In the genomic region with DNA sequence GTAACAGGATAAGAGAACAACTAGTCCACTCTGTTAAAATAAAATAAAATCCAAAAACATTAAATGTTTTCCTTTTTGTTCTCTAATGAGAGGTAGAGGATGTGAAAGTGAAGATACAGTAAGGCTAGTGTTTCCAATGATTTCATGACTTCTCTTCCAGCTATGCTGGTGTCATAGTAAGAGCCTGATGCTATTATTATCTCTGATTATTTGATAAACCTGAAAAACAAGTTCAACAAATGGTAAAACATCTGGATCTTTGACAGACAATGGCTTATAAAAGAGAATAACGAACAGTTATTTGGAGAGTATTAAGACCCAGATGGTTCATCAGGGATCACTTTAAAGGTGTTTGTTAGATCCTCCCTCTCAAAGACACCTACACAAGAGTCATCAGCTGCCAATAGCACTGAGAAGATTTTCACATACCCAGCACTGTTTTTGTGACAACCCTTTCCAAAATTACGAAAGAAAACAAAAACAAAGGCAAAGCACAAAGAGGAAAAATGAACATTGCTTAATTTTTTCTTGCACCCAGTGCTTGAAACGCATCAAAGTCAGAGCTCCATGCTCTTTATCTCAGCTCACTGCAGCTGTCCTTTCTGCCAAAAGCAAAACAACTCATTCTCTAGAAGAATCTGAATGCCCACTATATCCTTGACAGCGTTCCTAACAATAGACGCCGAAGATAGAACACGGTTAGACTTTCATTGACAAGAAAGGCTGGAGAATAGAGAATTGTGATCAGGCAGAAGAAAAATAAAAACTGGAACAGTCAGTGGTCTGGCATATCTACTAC, we compare ENCODE assay signal across 3 cellular contexts.
TF ChIP-seq lines count a peak whose summit lies in the region.

No MANE protein-coding gene starts in this region.

TF ChIP-seq in IMR-90, 13 proteins besides CTCF, POLR2A, EP300 and RAD21:
- no peak for TF ChIP-seq SMC3 (IDR thresholded peaks at IDR 0.05; ENCODE audit: low read depth, low read length)
- no peak for TF ChIP-seq NFE2L2 (IDR thresholded peaks at IDR 0.05; ENCODE audit: low read depth, low read length)
- no peak for TF ChIP-seq RFX5 (IDR thresholded peaks at IDR 0.05; ENCODE audit: low read depth, low read length)
- no peak for TF ChIP-seq RCOR1 (IDR thresholded peaks at IDR 0.05; ENCODE audit: insufficient replicate concordance, low read length)
- no peak for TF ChIP-seq MAFK (IDR thresholded peaks at IDR 0.05; ENCODE audit: low read depth, low read length)
- TF ChIP-seq MAZ (IDR thresholded peaks at IDR 0.05; ENCODE audit: borderline replicate concordance, low read depth, low read length), result no peak
- no peak for TF ChIP-seq FOS (IDR thresholded peaks at IDR 0.05; ENCODE audit: low read depth, low read length)
- TF ChIP-seq, protein P1, sequence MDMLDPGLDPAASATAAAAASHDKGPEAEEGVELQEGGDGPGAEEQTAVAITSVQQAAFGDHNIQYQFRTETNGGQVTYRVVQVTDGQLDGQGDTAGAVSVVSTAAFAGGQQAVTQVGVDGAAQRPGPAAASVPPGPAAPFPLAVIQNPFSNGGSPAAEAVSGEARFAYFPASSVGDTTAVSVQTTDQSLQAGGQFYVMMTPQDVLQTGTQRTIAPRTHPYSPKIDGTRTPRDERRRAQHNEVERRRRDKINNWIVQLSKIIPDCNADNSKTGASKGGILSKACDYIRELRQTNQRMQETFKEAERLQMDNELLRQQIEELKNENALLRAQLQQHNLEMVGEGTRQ (IDR thresholded peaks at IDR 0.05; ENCODE audit: low read depth, low read length), result no peak
- no peak for TF ChIP-seq MXI1 (IDR thresholded peaks at IDR 0.05; ENCODE audit: borderline replicate concordance, low read depth, low read length)
- no peak for TF ChIP-seq CEBPB (IDR thresholded peaks at IDR 0.05; ENCODE audit: low read depth, low read length)
- TF ChIP-seq, protein P2, sequence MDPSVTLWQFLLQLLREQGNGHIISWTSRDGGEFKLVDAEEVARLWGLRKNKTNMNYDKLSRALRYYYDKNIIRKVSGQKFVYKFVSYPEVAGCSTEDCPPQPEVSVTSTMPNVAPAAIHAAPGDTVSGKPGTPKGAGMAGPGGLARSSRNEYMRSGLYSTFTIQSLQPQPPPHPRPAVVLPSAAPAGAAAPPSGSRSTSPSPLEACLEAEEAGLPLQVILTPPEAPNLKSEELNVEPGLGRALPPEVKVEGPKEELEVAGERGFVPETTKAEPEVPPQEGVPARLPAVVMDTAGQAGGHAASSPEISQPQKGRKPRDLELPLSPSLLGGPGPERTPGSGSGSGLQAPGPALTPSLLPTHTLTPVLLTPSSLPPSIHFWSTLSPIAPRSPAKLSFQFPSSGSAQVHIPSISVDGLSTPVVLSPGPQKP (IDR thresholded peaks at IDR 0.05; ENCODE audit: borderline replicate concordance, low read depth, low read length), result no peak

TF ChIP-seq in WTC11, 78 proteins besides CTCF, POLR2A, EP300 and RAD21:
- TF ChIP-seq NR1H2 (CRISPR knock-in tag; IDR thresholded peaks at IDR 0.05) (no peak), OVOL2 (CRISPR knock-in tag; IDR thresholded peaks at IDR 0.05; ENCODE audit: borderline replicate concordance) (no peak), MYBL2 (CRISPR knock-in tag; IDR thresholded peaks at IDR 0.05) (no peak), SMAD4 (CRISPR knock-in tag; IDR thresholded peaks at IDR 0.05) (no peak), SOX15 (CRISPR knock-in tag; IDR thresholded peaks at IDR 0.05) (no peak)
- TF ChIP-seq, protein P3, sequence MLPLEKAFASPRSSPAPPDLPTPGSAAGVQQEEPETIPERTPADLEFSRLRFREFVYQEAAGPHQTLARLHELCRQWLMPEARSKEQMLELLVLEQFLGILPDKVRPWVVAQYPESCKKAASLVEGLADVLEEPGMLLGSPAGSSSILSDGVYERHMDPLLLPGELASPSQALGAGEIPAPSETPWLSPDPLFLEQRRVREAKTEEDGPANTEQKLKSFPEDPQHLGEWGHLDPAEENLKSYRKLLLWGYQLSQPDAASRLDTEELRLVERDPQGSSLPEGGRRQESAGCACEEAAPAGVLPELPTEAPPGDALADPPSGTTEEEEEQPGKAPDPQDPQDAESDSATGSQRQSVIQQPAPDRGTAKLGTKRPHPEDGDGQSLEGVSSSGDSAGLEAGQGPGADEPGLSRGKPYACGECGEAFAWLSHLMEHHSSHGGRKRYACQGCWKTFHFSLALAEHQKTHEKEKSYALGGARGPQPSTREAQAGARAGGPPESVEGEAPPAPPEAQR (CRISPR knock-in tag; IDR thresholded peaks at IDR 0.05), result no peak
- TF ChIP-seq, protein P4, sequence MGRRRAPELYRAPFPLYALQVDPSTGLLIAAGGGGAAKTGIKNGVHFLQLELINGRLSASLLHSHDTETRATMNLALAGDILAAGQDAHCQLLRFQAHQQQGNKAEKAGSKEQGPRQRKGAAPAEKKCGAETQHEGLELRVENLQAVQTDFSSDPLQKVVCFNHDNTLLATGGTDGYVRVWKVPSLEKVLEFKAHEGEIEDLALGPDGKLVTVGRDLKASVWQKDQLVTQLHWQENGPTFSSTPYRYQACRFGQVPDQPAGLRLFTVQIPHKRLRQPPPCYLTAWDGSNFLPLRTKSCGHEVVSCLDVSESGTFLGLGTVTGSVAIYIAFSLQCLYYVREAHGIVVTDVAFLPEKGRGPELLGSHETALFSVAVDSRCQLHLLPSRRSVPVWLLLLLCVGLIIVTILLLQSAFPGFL (CRISPR knock-in tag; IDR thresholded peaks at IDR 0.05; ENCODE audit: borderline replicate concordance), result no peak

TF ChIP-seq in SK-N-SH treated with all-trans-retinoic acid at 6 μM for 48 hours, 23 proteins besides CTCF, POLR2A, EP300 and RAD21:
- no peak for TF ChIP-seq ZNF8 (CRISPR knock-in tag; IDR thresholded peaks at IDR 0.05)
- no peak for TF ChIP-seq ZFP30 (CRISPR knock-in tag; IDR thresholded peaks at IDR 0.05)
- no peak for TF ChIP-seq RARB (CRISPR knock-in tag; IDR thresholded peaks at IDR 0.05)
- no peak for TF ChIP-seq ARNTL (CRISPR knock-in tag; IDR thresholded peaks at IDR 0.05; ENCODE audit: borderline replicate concordance, low read depth)
- TF ChIP-seq, protein P5, sequence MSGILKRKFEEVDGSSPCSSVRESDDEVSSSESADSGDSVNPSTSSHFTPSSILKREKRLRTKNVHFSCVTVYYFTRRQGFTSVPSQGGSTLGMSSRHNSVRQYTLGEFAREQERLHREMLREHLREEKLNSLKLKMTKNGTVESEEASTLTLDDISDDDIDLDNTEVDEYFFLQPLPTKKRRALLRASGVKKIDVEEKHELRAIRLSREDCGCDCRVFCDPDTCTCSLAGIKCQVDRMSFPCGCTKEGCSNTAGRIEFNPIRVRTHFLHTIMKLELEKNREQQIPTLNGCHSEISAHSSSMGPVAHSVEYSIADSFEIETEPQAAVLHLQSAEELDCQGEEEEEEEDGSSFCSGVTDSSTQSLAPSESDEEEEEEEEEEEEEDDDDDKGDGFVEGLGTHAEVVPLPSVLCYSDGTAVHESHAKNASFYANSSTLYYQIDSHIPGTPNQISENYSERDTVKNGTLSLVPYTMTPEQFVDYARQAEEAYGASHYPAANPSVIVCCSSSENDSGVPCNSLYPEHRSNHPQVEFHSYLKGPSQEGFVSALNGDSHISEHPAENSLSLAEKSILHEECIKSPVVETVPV (CRISPR knock-in tag; IDR thresholded peaks at IDR 0.05), result no peak
- no peak for TF ChIP-seq BACH2 (CRISPR knock-in tag; IDR thresholded peaks at IDR 0.05; ENCODE audit: borderline replicate concordance)
- no peak for TF ChIP-seq ESRRG (CRISPR knock-in tag; IDR thresholded peaks at IDR 0.05)
- TF ChIP-seq OSR1 (CRISPR knock-in tag; IDR thresholded peaks at IDR 0.05), result no peak
- TF ChIP-seq ISL1 (CRISPR knock-in tag; IDR thresholded peaks at IDR 0.05), result no peak
- TF ChIP-seq TOX (CRISPR knock-in tag; IDR thresholded peaks at IDR 0.05; ENCODE audit: borderline replicate concordance), result no peak
- TF ChIP-seq, protein P6, sequence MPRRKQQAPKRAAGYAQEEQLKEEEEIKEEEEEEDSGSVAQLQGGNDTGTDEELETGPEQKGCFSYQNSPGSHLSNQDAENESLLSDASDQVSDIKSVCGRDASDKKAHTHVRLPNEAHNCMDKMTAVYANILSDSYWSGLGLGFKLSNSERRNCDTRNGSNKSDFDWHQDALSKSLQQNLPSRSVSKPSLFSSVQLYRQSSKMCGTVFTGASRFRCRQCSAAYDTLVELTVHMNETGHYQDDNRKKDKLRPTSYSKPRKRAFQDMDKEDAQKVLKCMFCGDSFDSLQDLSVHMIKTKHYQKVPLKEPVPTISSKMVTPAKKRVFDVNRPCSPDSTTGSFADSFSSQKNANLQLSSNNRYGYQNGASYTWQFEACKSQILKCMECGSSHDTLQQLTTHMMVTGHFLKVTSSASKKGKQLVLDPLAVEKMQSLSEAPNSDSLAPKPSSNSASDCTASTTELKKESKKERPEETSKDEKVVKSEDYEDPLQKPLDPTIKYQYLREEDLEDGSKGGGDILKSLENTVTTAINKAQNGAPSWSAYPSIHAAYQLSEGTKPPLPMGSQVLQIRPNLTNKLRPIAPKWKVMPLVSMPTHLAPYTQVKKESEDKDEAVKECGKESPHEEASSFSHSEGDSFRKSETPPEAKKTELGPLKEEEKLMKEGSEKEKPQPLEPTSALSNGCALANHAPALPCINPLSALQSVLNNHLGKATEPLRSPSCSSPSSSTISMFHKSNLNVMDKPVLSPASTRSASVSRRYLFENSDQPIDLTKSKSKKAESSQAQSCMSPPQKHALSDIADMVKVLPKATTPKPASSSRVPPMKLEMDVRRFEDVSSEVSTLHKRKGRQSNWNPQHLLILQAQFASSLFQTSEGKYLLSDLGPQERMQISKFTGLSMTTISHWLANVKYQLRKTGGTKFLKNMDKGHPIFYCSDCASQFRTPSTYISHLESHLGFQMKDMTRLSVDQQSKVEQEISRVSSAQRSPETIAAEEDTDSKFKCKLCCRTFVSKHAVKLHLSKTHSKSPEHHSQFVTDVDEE (CRISPR knock-in tag; IDR thresholded peaks at IDR 0.05), result no peak
